10 cellular contexts compared by ENCODE assay signal in genomic region chr9:32395483-32396216, GRCh38. TPM values are rescaled to one million over a fixed set of nuclear protein-coding genes. Genes with fewer than 3 reads are reported as not detected.
A peak's percentile ranks its signal among the peaks of the same experiment; 100 is the strongest.
DNase-seq lines count a peak whose midpoint lies in the region; ATAC-seq, FAIRE-seq and TF ChIP-seq lines count a peak whose summit lies in the region.
"Had no signal": no experiment of that assay in that cellular context is flagged by ENCODE, and none has a peak within 500 bp of the region (broad histone marks: within the 10 kb centered on the region; RNA-seq: fewer than 3 reads in every experiment).

No MANE protein-coding gene starts in this region.

- H3K4me1 Mint-ChIP-seq in activated T-cell treated with anti-CD3 and anti-CD28 coated beads, Interleukin-2, amount 50 U/mL, for 4 hours (ENCODE audit: low read depth), result no peaks in the 10 kb centered on the region

- H3K36me3 Mint-ChIP-seq in activated T-cell treated with anti-CD3 and anti-CD28 coated beads, Interleukin-2, amount 50 U/mL, for 4 hours (ENCODE audit: insufficient read depth), result peaks cover 2% of the 10 kb centered on the region

- DNase-seq in AG08396 (ENCODE audit: low spot score) (peak; percentile 75), RCC 7860 (ENCODE audit: low spot score) (peak; percentile 43), fibroblast of mammary gland (ENCODE audit: low read depth) (peak; percentile 97), non-pigmented ciliary epithelial cell (ENCODE audit: low read depth) (peak; percentile 83), NCI-H1105 (lab: John Stamatoyannopoulos, UW) (no peak), AML-193 (lab: John Stamatoyannopoulos, UW) (no peak), NCI-H146 treated with DMSO at 0.1 percent for 48 hours (lab: John Stamatoyannopoulos, UW; ENCODE audit: unreplicated experiment) (no peak)
- DNase-seq in activated T-cell treated with anti-CD3 and anti-CD28 coated beads, Interleukin-2, amount 50 U/mL, for 4 hours, result no peak
- DNase-seq: activated CD4-positive, CD25-positive, alpha-beta regulatory T cell treated with anti-CD3 and anti-CD28 coated beads, Interleukin-2, amount 50 U/mL, for 72 hours; NCI-H774 had no signal

- TF ChIP-seq CTCF in fibroblast of mammary gland (conservative IDR thresholded peaks at IDR 0.05; ENCODE audit: control insufficient read depth, insufficient read depth, low read depth, low read length), result peak; percentile 50

- no peaks in the 10 kb centered on the region for H3K9me3 Mint-ChIP-seq in activated T-cell treated with anti-CD3 and anti-CD28 coated beads, Interleukin-2, amount 50 U/mL, for 4 hours

- no peak for ATAC-seq in activated T-cell treated with anti-CD3 and anti-CD28 coated beads, Interleukin-2, amount 50 U/mL, for 4 hours

- FAIRE-seq in RCC 7860 (lab: Jason Lieb, UNC), result peak; percentile 56

- H3K4me3 ChIP-seq in fibroblast of mammary gland (ENCODE audit: control insufficient read depth, low read depth, low read length), result no peak overlapping the region

- H3K27me3 Mint-ChIP-seq in activated T-cell treated with anti-CD3 and anti-CD28 coated beads, Interleukin-2, amount 50 U/mL, for 4 hours (ENCODE audit: low read depth), result no peaks in the 10 kb centered on the region

- H3K4me3 Mint-ChIP-seq in activated T-cell treated with anti-CD3 and anti-CD28 coated beads, Interleukin-2, amount 50 U/mL, for 4 hours, result no peak overlapping the region

RNA-seq across cellular contexts. Expression of gene ACO1, which starts 11.2 kb away (rescaled TPM):
- total RNA-seq in activated T-cell treated with anti-CD3 and anti-CD28 coated beads, Interleukin-2, amount 50 U/mL, for 4 hours, result 1 to 10 TPM; 5.5 to 6.3 (median 6.2) TPM

Comparison
In these comparisons a context has a peak if more than half of its experiments do, and no peak if none do; other contexts are left out.
1. DNase-seq: peak in AG08396 (single experiment), RCC 7860 (single experiment), fibroblast of mammary gland (single experiment) and non-pigmented ciliary epithelial cell (single experiment); none in NCI-H1105 (single experiment), AML-193 (0 of 2), activated T-cell treated with anti-CD3 and anti-CD28 coated beads, Interleukin-2, amount 50 U/mL, for 4 hours (single experiment) and NCI-H146 treated with DMSO at 0.1 percent for 48 hours (single experiment).